Comparison of ENCODE assay signal across 2 cellular contexts in genomic region chr22:41178425-41178975, GRCh38.
TF ChIP-seq lines count a peak whose summit lies in the region.

No MANE protein-coding gene starts in this region.

TF ChIP-seq in K562, 482 proteins besides CTCF, POLR2A, EP300 and RAD21:
- peak; percentile 5; the same call in 1 of the 2 replicates for TF ChIP-seq POLR2AphosphoS5 (IDR thresholded peaks at IDR 0.05; ENCODE audit: control insufficient read depth, insufficient read depth, low read depth, low read length)
- no peak for TF ChIP-seq FUS (optimal IDR thresholded peaks at IDR 0.05; ENCODE audit: low read depth, low read length)
- TF ChIP-seq RBM22 (IDR thresholded peaks at IDR 0.05; ENCODE audit: low read depth, low read length, poor library complexity, severe bottlenecking), result peak; percentile 28

TF ChIP-seq in HepG2, 621 proteins besides CTCF, POLR2A, EP300 and RAD21:
- peak; percentile 65 for TF ChIP-seq RBM22 (optimal IDR thresholded peaks at IDR 0.05; ENCODE audit: low read length)
- TF ChIP-seq POLR2AphosphoS5 (IDR thresholded peaks at IDR 0.05; ENCODE audit: low read depth, low read length), result peak; percentile 28; the same call in 1 of the 2 replicates
- peak; percentile 88; the same call in 1 of the 2 replicates for TF ChIP-seq ZC3H13 (CRISPR knock-in tag; IDR thresholded peaks at IDR 0.05)
- TF ChIP-seq AGO2 (optimal IDR thresholded peaks at IDR 0.05; ENCODE audit: low read depth, low read length), result peak; percentile 42
- TF ChIP-seq DNMT1 (CRISPR knock-in tag; IDR thresholded peaks at IDR 0.05), result no peak
- no peak for TF ChIP-seq ZFP91 (CRISPR knock-in tag; IDR thresholded peaks at IDR 0.05; ENCODE audit: borderline replicate concordance)
- no peak for TF ChIP-seq YEATS4 (CRISPR knock-in tag; IDR thresholded peaks at IDR 0.05; ENCODE audit: borderline replicate concordance)
